In the genomic region with DNA sequence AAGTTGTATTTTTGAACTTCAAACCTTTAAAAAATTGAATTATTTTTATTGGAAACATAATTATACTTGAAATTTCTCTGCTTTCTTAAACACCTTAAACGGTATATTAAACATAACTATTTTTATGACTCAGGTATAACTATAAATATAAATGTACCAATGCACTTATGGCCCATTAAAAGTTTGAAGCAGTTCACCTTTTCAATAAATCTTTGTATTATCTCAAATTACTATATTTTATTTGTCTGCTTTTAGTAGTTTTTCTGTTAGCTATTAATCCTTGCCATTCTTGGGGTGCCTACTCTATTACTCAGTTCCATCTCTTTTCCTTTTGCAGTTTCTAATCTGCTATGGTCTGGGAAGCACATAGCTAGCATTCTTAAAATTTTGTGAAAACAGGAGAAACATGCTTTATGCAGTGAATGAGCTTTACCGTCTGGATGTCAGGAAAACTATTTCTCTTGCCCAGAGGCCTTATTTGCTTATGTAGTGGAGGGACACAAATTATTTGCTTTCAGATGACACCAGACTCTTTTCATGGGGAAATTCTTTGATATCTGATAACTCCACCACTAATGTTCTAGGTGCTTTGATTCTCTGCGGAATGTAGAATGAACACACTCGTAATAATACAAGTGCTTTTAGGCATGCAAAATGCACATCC, we compare ENCODE assay signal across 1 cellular context.
TF ChIP-seq lines count a peak whose summit lies in the region.

No MANE protein-coding gene starts in this region.

TF ChIP-seq in A549, 52 proteins besides CTCF, POLR2A, EP300 and RAD21 (continued from another document):
- TF ChIP-seq, protein P1, sequence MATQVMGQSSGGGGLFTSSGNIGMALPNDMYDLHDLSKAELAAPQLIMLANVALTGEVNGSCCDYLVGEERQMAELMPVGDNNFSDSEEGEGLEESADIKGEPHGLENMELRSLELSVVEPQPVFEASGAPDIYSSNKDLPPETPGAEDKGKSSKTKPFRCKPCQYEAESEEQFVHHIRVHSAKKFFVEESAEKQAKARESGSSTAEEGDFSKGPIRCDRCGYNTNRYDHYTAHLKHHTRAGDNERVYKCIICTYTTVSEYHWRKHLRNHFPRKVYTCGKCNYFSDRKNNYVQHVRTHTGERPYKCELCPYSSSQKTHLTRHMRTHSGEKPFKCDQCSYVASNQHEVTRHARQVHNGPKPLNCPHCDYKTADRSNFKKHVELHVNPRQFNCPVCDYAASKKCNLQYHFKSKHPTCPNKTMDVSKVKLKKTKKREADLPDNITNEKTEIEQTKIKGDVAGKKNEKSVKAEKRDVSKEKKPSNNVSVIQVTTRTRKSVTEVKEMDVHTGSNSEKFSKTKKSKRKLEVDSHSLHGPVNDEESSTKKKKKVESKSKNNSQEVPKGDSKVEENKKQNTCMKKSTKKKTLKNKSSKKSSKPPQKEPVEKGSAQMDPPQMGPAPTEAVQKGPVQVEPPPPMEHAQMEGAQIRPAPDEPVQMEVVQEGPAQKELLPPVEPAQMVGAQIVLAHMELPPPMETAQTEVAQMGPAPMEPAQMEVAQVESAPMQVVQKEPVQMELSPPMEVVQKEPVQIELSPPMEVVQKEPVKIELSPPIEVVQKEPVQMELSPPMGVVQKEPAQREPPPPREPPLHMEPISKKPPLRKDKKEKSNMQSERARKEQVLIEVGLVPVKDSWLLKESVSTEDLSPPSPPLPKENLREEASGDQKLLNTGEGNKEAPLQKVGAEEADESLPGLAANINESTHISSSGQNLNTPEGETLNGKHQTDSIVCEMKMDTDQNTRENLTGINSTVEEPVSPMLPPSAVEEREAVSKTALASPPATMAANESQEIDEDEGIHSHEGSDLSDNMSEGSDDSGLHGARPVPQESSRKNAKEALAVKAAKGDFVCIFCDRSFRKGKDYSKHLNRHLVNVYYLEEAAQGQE (IDR thresholded peaks at IDR 0.05), result no peak
- TF ChIP-seq GATA3 (IDR thresholded peaks at IDR 0.05; ENCODE audit: borderline replicate concordance) (peak; percentile 68; the same call in 1 of the 2 replicates), NFE2L2 (conservative IDR thresholded peaks at IDR 0.05; ENCODE audit: low read length) (no peak), FOSL2 (IDR thresholded peaks at IDR 0.05) (no peak), FOSL2 (CRISPR knock-in tag; IDR thresholded peaks at IDR 0.05) (0 out of 2 replicates have a peak, but pooled peaks have one; percentile 12)
